1 cellular context compared by ENCODE assay signal in genomic region chr4:39524420-39524957, GRCh38.
TF ChIP-seq lines count a peak whose summit lies in the region.

No MANE protein-coding gene starts in this region.

TF ChIP-seq in GM12878, 131 proteins besides CTCF, POLR2A, EP300 and RAD21:
- TF ChIP-seq NKRF (conservative IDR thresholded peaks at IDR 0.05): no peak
- TF ChIP-seq MLLT1 (IDR thresholded peaks at IDR 0.05): 0 out of 2 replicates have a peak, but pooled peaks have one; percentile 17
- TF ChIP-seq NR2C2 (IDR thresholded peaks at IDR 0.05; ENCODE audit: borderline replicate concordance, control insufficient read depth, insufficient read length, low read depth): no peak
- TF ChIP-seq HCFC1 (IDR thresholded peaks at IDR 0.05; ENCODE audit: low read length): no peak
- no peak for TF ChIP-seq BCLAF1 (IDR thresholded peaks at IDR 0.05)
- TF ChIP-seq MYC (IDR thresholded peaks at IDR 0.05; ENCODE audit: insufficient read depth, insufficient read length, insufficient replicate concordance, low read length, severe bottlenecking): no peak
